Comparison of ENCODE assay signal across 8 cellular contexts in genomic region chr9:137129089-137129455, GRCh38. TPM values are rescaled to one million over a fixed set of nuclear protein-coding genes. Genes with fewer than 3 reads are reported as not detected.
A peak's percentile ranks its signal among the peaks of the same experiment; 100 is the strongest.
DNase-seq lines count a peak whose midpoint lies in the region; TF ChIP-seq lines count a peak whose summit lies in the region.

No MANE protein-coding gene starts in this region.

- TF ChIP-seq RAD21 in liver (IDR thresholded peaks at IDR 0.05): no peak

- H3K27me3 Mint-ChIP-seq in MCF 10A (ENCODE audit: insufficient read depth, unreplicated experiment): no peaks in the 10 kb centered on the region

- 6% methylated on average over 26 of the region's 26 CpGs for WGBS in HUES64
- 14% methylated on average over 26 of the region's 26 CpGs for WGBS in liver

- H3K36me3 Mint-ChIP-seq in MCF 10A (ENCODE audit: insufficient read depth, unreplicated experiment): peaks cover 9% of the 10 kb centered on the region

- no peak for TF ChIP-seq CTCF in MCF 10A (IDR thresholded peaks at IDR 0.05; ENCODE audit: unreplicated experiment)
- no peak for TF ChIP-seq CTCF in liver (IDR thresholded peaks at IDR 0.05; ENCODE audit: low read depth, low read length, missing input control)
- no peak for TF ChIP-seq CTCF in tibial artery (IDR thresholded peaks at IDR 0.05)

- BruUV-seq in MCF 10A (replicated peaks; lab: Mats Ljungman, UMichigan): no TSS peak

- H3K9me3 ChIP-seq in HUES64 (ENCODE audit: insufficient read depth, low read depth, low read length) (no peaks in the 10 kb centered on the region), liver (ENCODE audit: control insufficient read depth in 4 of 4, low read length in 3 of 4) (peaks cover 0 to 1% (median 0%) of the 10 kb centered on the region in 4 donors), tibial artery (peaks cover 0 to 9% (median 8%) of the 10 kb centered on the region in 3 donors)

- no peaks in the 10 kb centered on the region for H3K36me3 ChIP-seq in HUES64 (ENCODE audit: insufficient read depth, low read length)
- H3K36me3 ChIP-seq in liver (ENCODE audit: control insufficient read depth in 4 of 4, insufficient read depth in 3 of 4, low read depth in 1 of 4, low read length in 3 of 4): no peaks in the 10 kb centered on the region
- no peaks in the 10 kb centered on the region for H3K36me3 ChIP-seq in tibial artery

- H3K4me3 Mint-ChIP-seq in MCF 10A (ENCODE audit: unreplicated experiment): peak overlapping the region; percentile 77

- H3K4me3 ChIP-seq in HUES64 (ENCODE audit: low read length) (peak overlapping the region; percentile 99), liver (ENCODE audit: low read depth in 1 of 3, low read length in 3 of 3) (peak overlapping the region; percentile 64 to 81 (median 77)), tibial artery (peak overlapping the region; percentile 51 to 60)

- intact Hi-C loops in MCF 10A (cut with micrococcal nuclease) (no loop called here), tibial artery (cut with DNase I; ENCODE audit: low total_unique reads) (no loop called here)

- POLR2A ChIA-PET in MCF 10A (lab: Yijun Ruan, JAX): interaction anchor here (0.6 to 3.6 kb wide), 28 partner anchors 11 to 320 kb away, joined by 3 to 41 read pairs (median 6); partner anchors contain the start of genes ANAPC2, CLIC3, EXD3 and GRIN1

- no peaks in the 10 kb centered on the region for H3K4me1 ChIP-seq in HUES64 (ENCODE audit: insufficient read depth, low read length)
- peaks cover 6 to 28% (median 17%) of the 10 kb centered on the region in 4 donors for H3K4me1 ChIP-seq in liver (ENCODE audit: control insufficient read depth in 4 of 4, insufficient read depth in 4 of 4, low read length in 3 of 4)
- peaks cover 0 to 32% (median 19%) of the 10 kb centered on the region in 4 donors for H3K4me1 ChIP-seq in tibial artery

- H3K9me3 Mint-ChIP-seq in MCF 10A (ENCODE audit: unreplicated experiment): no peaks in the 10 kb centered on the region

- H3K4me1 Mint-ChIP-seq in MCF 10A (ENCODE audit: insufficient read depth, unreplicated experiment): peaks cover 18% of the 10 kb centered on the region

- peak; percentile 37 for DNase-seq in activated CD4-positive, alpha-beta T cell treated with anti-CD3 and anti-CD28 coated beads for 48 hours
- DNase-seq in activated CD4-positive, alpha-beta T cell treated with anti-CD3 and anti-CD28 coated beads for 4 hours: no peak
- DNase-seq in MCF 10A (ENCODE audit: unreplicated experiment) (peak; percentile 29), tibial artery (no peak), iPS-NIHi7 (ENCODE audit: extremely low spot score) (no peak)
- DNase-seq in central memory CD4-positive, alpha-beta T cell: no peak

- CTCF ChIA-PET in MCF 10A (lab: Yijun Ruan, JAX): interaction anchor here (1.0 to 1.6 kb wide), 4 partner anchors 60 to 108 kb away, joined by 4 to 12 read pairs (median 6); partner anchors contain the start of genes ANAPC2, CYSRT1, RNF224 and SSNA1

- H3K27ac Mint-ChIP-seq in MCF 10A (ENCODE audit: low read depth, unreplicated experiment): peak overlapping the region; percentile 77

- no peak overlapping the region; the same call in 1 of the 2 replicates for H3K27ac ChIP-seq in HUES64 (ENCODE audit: low read depth, low read length)
- peak overlapping the region in 1 of 2 donors; percentile 20 for H3K27ac ChIP-seq in liver (ENCODE audit: low read depth in 1 of 2, low read length in 2 of 2)
- H3K27ac ChIP-seq in tibial artery: no peak overlapping the region

- peak overlapping the region; percentile 96 for H3K9ac ChIP-seq in HUES64 (ENCODE audit: low read depth, low read length)
- H3K9ac ChIP-seq in liver (ENCODE audit: low read depth in 1 of 2, low read length in 2 of 2): peak overlapping the region in 1 of 2 donors; percentile 16

- H3K27me3 ChIP-seq in HUES64 (ENCODE audit: insufficient read depth, low read length) (peaks cover 29% of the 10 kb centered on the region), liver (ENCODE audit: control insufficient read depth in 4 of 4, insufficient read depth in 4 of 4, low read length in 3 of 4) (no peaks in the 10 kb centered on the region), tibial artery (peaks cover 0 to 50% of the 10 kb centered on the region in 2 donors)

TF ChIP-seq in liver, 16 proteins besides CTCF, POLR2A, EP300 and RAD21:
- TF ChIP-seq JUND (IDR thresholded peaks at IDR 0.05): no peak
- no peak for TF ChIP-seq GABPA (IDR thresholded peaks at IDR 0.05 in 1 of 2, conservative IDR thresholded peaks at IDR 0.05 in 1 of 2)
- TF ChIP-seq, protein P1, sequence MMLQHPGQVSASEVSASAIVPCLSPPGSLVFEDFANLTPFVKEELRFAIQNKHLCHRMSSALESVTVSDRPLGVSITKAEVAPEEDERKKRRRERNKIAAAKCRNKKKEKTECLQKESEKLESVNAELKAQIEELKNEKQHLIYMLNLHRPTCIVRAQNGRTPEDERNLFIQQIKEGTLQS (IDR thresholded peaks at IDR 0.05): no peak
- TF ChIP-seq HNF4G (IDR thresholded peaks at IDR 0.05): no peak
- TF ChIP-seq FOXA2 (IDR thresholded peaks at IDR 0.05): no peak
- TF ChIP-seq FOXA1 (IDR thresholded peaks at IDR 0.05): no peak
- no peak for TF ChIP-seq HNF4A (conservative IDR thresholded peaks at IDR 0.05)
- no peak for TF ChIP-seq YY1 (IDR thresholded peaks at IDR 0.05)
- TF ChIP-seq TAF1 (conservative IDR thresholded peaks at IDR 0.05): no peak
- TF ChIP-seq MAX (IDR thresholded peaks at IDR 0.05): no peak
- TF ChIP-seq, protein P2, sequence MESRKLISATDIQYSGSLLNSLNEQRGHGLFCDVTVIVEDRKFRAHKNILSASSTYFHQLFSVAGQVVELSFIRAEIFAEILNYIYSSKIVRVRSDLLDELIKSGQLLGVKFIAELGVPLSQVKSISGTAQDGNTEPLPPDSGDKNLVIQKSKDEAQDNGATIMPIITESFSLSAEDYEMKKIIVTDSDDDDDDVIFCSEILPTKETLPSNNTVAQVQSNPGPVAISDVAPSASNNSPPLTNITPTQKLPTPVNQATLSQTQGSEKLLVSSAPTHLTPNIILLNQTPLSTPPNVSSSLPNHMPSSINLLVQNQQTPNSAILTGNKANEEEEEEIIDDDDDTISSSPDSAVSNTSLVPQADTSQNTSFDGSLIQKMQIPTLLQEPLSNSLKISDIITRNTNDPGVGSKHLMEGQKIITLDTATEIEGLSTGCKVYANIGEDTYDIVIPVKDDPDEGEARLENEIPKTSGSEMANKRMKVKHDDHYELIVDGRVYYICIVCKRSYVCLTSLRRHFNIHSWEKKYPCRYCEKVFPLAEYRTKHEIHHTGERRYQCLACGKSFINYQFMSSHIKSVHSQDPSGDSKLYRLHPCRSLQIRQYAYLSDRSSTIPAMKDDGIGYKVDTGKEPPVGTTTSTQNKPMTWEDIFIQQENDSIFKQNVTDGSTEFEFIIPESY (IDR thresholded peaks at IDR 0.05): no peak
- TF ChIP-seq RXRA (IDR thresholded peaks at IDR 0.05): no peak
- TF ChIP-seq, protein P3, sequence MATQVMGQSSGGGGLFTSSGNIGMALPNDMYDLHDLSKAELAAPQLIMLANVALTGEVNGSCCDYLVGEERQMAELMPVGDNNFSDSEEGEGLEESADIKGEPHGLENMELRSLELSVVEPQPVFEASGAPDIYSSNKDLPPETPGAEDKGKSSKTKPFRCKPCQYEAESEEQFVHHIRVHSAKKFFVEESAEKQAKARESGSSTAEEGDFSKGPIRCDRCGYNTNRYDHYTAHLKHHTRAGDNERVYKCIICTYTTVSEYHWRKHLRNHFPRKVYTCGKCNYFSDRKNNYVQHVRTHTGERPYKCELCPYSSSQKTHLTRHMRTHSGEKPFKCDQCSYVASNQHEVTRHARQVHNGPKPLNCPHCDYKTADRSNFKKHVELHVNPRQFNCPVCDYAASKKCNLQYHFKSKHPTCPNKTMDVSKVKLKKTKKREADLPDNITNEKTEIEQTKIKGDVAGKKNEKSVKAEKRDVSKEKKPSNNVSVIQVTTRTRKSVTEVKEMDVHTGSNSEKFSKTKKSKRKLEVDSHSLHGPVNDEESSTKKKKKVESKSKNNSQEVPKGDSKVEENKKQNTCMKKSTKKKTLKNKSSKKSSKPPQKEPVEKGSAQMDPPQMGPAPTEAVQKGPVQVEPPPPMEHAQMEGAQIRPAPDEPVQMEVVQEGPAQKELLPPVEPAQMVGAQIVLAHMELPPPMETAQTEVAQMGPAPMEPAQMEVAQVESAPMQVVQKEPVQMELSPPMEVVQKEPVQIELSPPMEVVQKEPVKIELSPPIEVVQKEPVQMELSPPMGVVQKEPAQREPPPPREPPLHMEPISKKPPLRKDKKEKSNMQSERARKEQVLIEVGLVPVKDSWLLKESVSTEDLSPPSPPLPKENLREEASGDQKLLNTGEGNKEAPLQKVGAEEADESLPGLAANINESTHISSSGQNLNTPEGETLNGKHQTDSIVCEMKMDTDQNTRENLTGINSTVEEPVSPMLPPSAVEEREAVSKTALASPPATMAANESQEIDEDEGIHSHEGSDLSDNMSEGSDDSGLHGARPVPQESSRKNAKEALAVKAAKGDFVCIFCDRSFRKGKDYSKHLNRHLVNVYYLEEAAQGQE (IDR thresholded peaks at IDR 0.05): no peak
- no peak for TF ChIP-seq SP1 (IDR thresholded peaks at IDR 0.05)
- no peak for TF ChIP-seq EGR1 (IDR thresholded peaks at IDR 0.05; ENCODE audit: low read depth in 2 of 2)
- no peak for TF ChIP-seq NR2F2 (IDR thresholded peaks at IDR 0.05)

RNA-seq across cellular contexts. Expression of gene GRIN1, which starts 9.9 kb away (rescaled TPM):
- polyA plus RNA-seq in HUES64 (2013, experiment 1 of 2): 0.55 TPM
- 0.51 TPM for polyA plus RNA-seq in HUES64 (2013, experiment 2 of 2)
- 0.61 and 1.4 TPM in 2 replicates for total RNA-seq in MCF 10A (2022)
- total RNA-seq in liver: not detected
- polyA plus RNA-seq in liver: under 1 TPM in 1 of 2 donors, not detected in 1; 0.05 TPM

RNA-seq across cellular contexts. Expression of gene DPP7, which starts 14.5 kb away (rescaled TPM):
- polyA plus RNA-seq in HUES64 (2013, experiment 1 of 2): 7.2 TPM
- polyA plus RNA-seq in HUES64 (2013, experiment 2 of 2): 10.7 TPM
- total RNA-seq in MCF 10A (2022): 139 and 157 TPM in 2 replicates
- total RNA-seq in liver: 10 to 100 TPM; 25.0 to 38.8 TPM
- 10 to 100 TPM; 62.6 to 71.1 TPM for polyA plus RNA-seq in liver

RNA-seq across cellular contexts. Expression of gene LRRC26, which starts 40.8 kb away (rescaled TPM):
- polyA plus RNA-seq in HUES64 (2013, experiment 1 of 2): 0.35 TPM
- not detected for polyA plus RNA-seq in HUES64 (2013, experiment 2 of 2)
- not detected in 2 replicates for total RNA-seq in MCF 10A (2022)
- total RNA-seq in liver: under 1 TPM in 1 of 2 donors, not detected in 1; 0.17 TPM
- under 1 TPM in 1 of 2 donors, not detected in 1; 0.09 TPM for polyA plus RNA-seq in liver

RNA-seq across cellular contexts. Expression of gene MAN1B1, which starts 42.3 kb away (rescaled TPM):
- polyA plus RNA-seq in HUES64 (2013, experiment 1 of 2): 21.0 TPM
- polyA plus RNA-seq in HUES64 (2013, experiment 2 of 2): 24.5 TPM
- total RNA-seq in MCF 10A (2022) (46.5 and 49.1 TPM in 2 replicates), liver (10 to 100 TPM; 19.9 to 31.8 TPM)
- polyA plus RNA-seq in liver: 10 to 100 TPM; 23.2 to 29.7 TPM

RNA-seq across cellular contexts. Expression of gene TMEM210, which starts 42.8 kb away (rescaled TPM):
- polyA plus RNA-seq in HUES64 (2013, experiment 1 of 2): not detected
- polyA plus RNA-seq in HUES64 (2013, experiment 2 of 2): not detected
- total RNA-seq in MCF 10A (2022): not detected in 2 replicates
- total RNA-seq in liver: not detected
- not detected for polyA plus RNA-seq in liver

Comparison
In these comparisons a context has a peak if more than half of its experiments do, and no peak if none do; other contexts are left out.
1. DNase-seq: peak in activated CD4-positive, alpha-beta T cell treated with anti-CD3 and anti-CD28 coated beads for 48 hours (single experiment) and MCF 10A (single experiment); none in activated CD4-positive, alpha-beta T cell treated with anti-CD3 and anti-CD28 coated beads for 4 hours (0 of 2), tibial artery (0 of 2), central memory CD4-positive, alpha-beta T cell (single experiment) and iPS-NIHi7 (single experiment).
2. Peak in every context shown above with its lines, with median percentiles within 50 percentile points of each other: H3K4me3 ChIP-seq.